Comparison of ENCODE assay signal across 8 cellular contexts in the genomic region with DNA sequence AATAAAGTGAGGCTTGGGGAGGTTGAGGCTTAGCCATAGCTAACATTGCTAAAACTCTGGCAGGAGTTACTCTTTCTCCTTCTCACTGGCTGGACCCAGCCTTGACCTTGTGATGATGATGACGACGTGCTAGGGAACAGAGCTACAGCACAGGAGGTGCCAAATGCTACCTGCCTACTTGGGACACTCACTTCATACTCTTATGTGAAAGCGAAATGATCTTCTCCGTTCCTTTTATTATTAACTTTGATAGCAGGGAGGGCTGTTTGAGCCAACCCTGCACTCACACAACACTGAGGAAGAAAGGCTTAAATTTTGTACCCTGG. TPM values are rescaled to one million over a fixed set of nuclear protein-coding genes. Genes with fewer than 3 reads are reported as not detected.
A peak's percentile ranks its signal among the peaks of the same experiment; 100 is the strongest.
DNase-seq lines count a peak whose midpoint lies in the region; ATAC-seq and TF ChIP-seq lines count a peak whose summit lies in the region.

No MANE protein-coding gene starts in this region.

- H3K27me3 ChIP-seq in lower lobe of right lung (ENCODE audit: low read depth) (no peaks in the 10 kb centered on the region), thoracic aorta (replicated peaks; ENCODE audit: insufficient read depth) (no peaks in the 10 kb centered on the region)

- H3K36me3 ChIP-seq in lower lobe of right lung, result no peaks in the 10 kb centered on the region
- H3K36me3 ChIP-seq in thoracic aorta, result no peaks in the 10 kb centered on the region

- H3K4me1 ChIP-seq in lower lobe of right lung, result peaks cover 48% of the 10 kb centered on the region
- H3K4me1 ChIP-seq in thoracic aorta (ENCODE audit: control insufficient read depth in 1 of 2, low read depth in 2 of 2), result peaks cover 19 to 47% of the 10 kb centered on the region in 2 donors

- no peak overlapping the region for H3K27ac Mint-ChIP-seq in activated naive CD4-positive, alpha-beta T cell treated with anti-CD3 and anti-CD28 coated beads, Interleukin-2, amount 50 U/mL, for 24 hours
- no peak overlapping the region for H3K27ac Mint-ChIP-seq in activated T-helper 2 cell treated with anti-CD3 and anti-CD28 coated beads, Interferon-gamma antibody, Interleukin-2, Interleukin-4, amounts not matched to agents 10 μg/mL and 5 μg/mL and 100 μg/mL, durations not matched to agents 14 hours and 24 hours and 36 hours

- H3K4me3 ChIP-seq in lower lobe of right lung (peak overlapping the region; percentile 90), thoracic aorta (peak overlapping the region; percentile 92)

- H3K4me3 Mint-ChIP-seq in activated naive CD4-positive, alpha-beta T cell treated with anti-CD3 and anti-CD28 coated beads, Interleukin-2, amount 50 U/mL, for 24 hours, result peak overlapping the region; percentile 97
- H3K4me3 Mint-ChIP-seq in activated T-helper 2 cell treated with anti-CD3 and anti-CD28 coated beads, Interferon-gamma antibody, Interleukin-2, Interleukin-4, amounts not matched to agents 10 μg/mL and 5 μg/mL and 100 μg/mL, durations not matched to agents 14 hours and 24 hours and 36 hours (ENCODE audit: low read depth), result peak overlapping the region; percentile 83

- intact Hi-C loops in activated T-helper 2 cell treated with anti-CD3 and anti-CD28 coated beads, Interferon-gamma antibody, Interleukin-2, Interleukin-4, amounts not matched to agents 10 μg/mL and 5 μg/mL and 100 μg/mL, durations not matched to agents 14 hours and 24 hours and 36 hours (cut with micrococcal nuclease), result loop anchor here (2.0 kb wide), 1 partner anchor 319 kb away; a partner anchor contains a TSS
- intact Hi-C loops in lower lobe of right lung (cut with DNase I), result no loop called here

- no peaks in the 10 kb centered on the region for H3K36me3 Mint-ChIP-seq in activated naive CD4-positive, alpha-beta T cell treated with anti-CD3 and anti-CD28 coated beads, Interleukin-2, amount 50 U/mL, for 24 hours
- H3K36me3 Mint-ChIP-seq in activated T-helper 2 cell treated with anti-CD3 and anti-CD28 coated beads, Interferon-gamma antibody, Interleukin-2, Interleukin-4, amounts not matched to agents 10 μg/mL and 5 μg/mL and 100 μg/mL, durations not matched to agents 14 hours and 24 hours and 36 hours (ENCODE audit: low read depth), result peaks cover 17% of the 10 kb centered on the region

- peaks cover 55% of the 10 kb centered on the region for H3K4me1 Mint-ChIP-seq in activated naive CD4-positive, alpha-beta T cell treated with anti-CD3 and anti-CD28 coated beads, Interleukin-2, amount 50 U/mL, for 24 hours
- H3K4me1 Mint-ChIP-seq in activated T-helper 2 cell treated with anti-CD3 and anti-CD28 coated beads, Interferon-gamma antibody, Interleukin-2, Interleukin-4, amounts not matched to agents 10 μg/mL and 5 μg/mL and 100 μg/mL, durations not matched to agents 14 hours and 24 hours and 36 hours (ENCODE audit: low read depth), result peaks cover 52% of the 10 kb centered on the region

- H3K9me3 Mint-ChIP-seq in activated naive CD4-positive, alpha-beta T cell treated with anti-CD3 and anti-CD28 coated beads, Interleukin-2, amount 50 U/mL, for 24 hours, result no peaks in the 10 kb centered on the region
- H3K9me3 Mint-ChIP-seq in activated T-helper 2 cell treated with anti-CD3 and anti-CD28 coated beads, Interferon-gamma antibody, Interleukin-2, Interleukin-4, amounts not matched to agents 10 μg/mL and 5 μg/mL and 100 μg/mL, durations not matched to agents 14 hours and 24 hours and 36 hours, result no peaks in the 10 kb centered on the region

- TF ChIP-seq CTCF in lower lobe of right lung (IDR thresholded peaks at IDR 0.05), result no peak
- no peak for TF ChIP-seq CTCF in thoracic aorta (IDR thresholded peaks at IDR 0.05)

- no peaks in the 10 kb centered on the region for H3K27me3 Mint-ChIP-seq in activated naive CD4-positive, alpha-beta T cell treated with anti-CD3 and anti-CD28 coated beads, Interleukin-2, amount 50 U/mL, for 24 hours
- peaks cover 14% of the 10 kb centered on the region for H3K27me3 Mint-ChIP-seq in activated T-helper 2 cell treated with anti-CD3 and anti-CD28 coated beads, Interferon-gamma antibody, Interleukin-2, Interleukin-4, amounts not matched to agents 10 μg/mL and 5 μg/mL and 100 μg/mL, durations not matched to agents 14 hours and 24 hours and 36 hours (ENCODE audit: low read depth)

- no peaks in the 10 kb centered on the region for H3K9me3 ChIP-seq in lower lobe of right lung
- no peaks in the 10 kb centered on the region for H3K9me3 ChIP-seq in thoracic aorta

- DNase-seq in activated naive CD4-positive, alpha-beta T cell (lab: John Stamatoyannopoulos, UW), result no peak
- DNase-seq in activated T-helper 2 cell treated with anti-CD3 and anti-CD28 coated beads, Interferon-gamma antibody, Interleukin-2, Interleukin-4, amounts not matched to agents 10 μg/mL and 5 μg/mL and 100 μg/mL, durations not matched to agents 14 hours and 24 hours and 36 hours (ENCODE audit: low spot score), result no peak
- DNase-seq in lower lobe of right lung (no peak), thoracic aorta (ENCODE audit: low spot score) (no peak), NCI-H226 (no peak)

- ATAC-seq in lower lobe of right lung, result no peak
- ATAC-seq in thoracic aorta (ENCODE audit: insufficient number of reproducible peaks, low FRiP score, low read depth), result no peak
- no peak for ATAC-seq in HG03469 (IDR thresholded peaks at IDR 0.05; ENCODE audit: unreplicated experiment)
- ATAC-seq in HG03025 (IDR thresholded peaks at IDR 0.05; ENCODE audit: low FRiP score, unreplicated experiment), result no peak

- H3K27ac ChIP-seq in lower lobe of right lung, result peak overlapping the region; percentile 93
- peak overlapping the region in 1 of 2 donors; percentile 97 for H3K27ac ChIP-seq in thoracic aorta

RNA-seq across cellular contexts. Expression of a gene that starts 1.2 kb away (rescaled TPM):
- total RNA-seq in activated T-helper 2 cell treated with anti-CD3 and anti-CD28 coated beads, Interferon-gamma antibody, Interleukin-2, Interleukin-4, amounts not matched to agents 10 μg/mL and 5 μg/mL and 100 μg/mL, durations not matched to agents 14 hours and 24 hours and 36 hours, result 59.1 and 63.2 TPM in 2 replicates
- 61.9 TPM for total RNA-seq in lower lobe of right lung
- 10 to 100 TPM; 50.1 to 55.2 TPM for total RNA-seq in thoracic aorta
